14 cellular contexts compared by ENCODE assay signal in genomic region chr2:96540136-96540535, GRCh38. TPM values are rescaled to one million over a fixed set of nuclear protein-coding genes. Genes with fewer than 3 reads are reported as not detected.
A peak's percentile ranks its signal among the peaks of the same experiment; 100 is the strongest.
DNase-seq lines count a peak whose midpoint lies in the region; ATAC-seq, FAIRE-seq and TF ChIP-seq lines count a peak whose summit lies in the region.
"Had no signal": no experiment of that assay in that cellular context is flagged by ENCODE, and none has a peak within 500 bp of the region (broad histone marks: within the 10 kb centered on the region; RNA-seq: fewer than 3 reads in every experiment).

No MANE protein-coding gene starts in this region.

- H3K36me3 ChIP-seq in fibroblast of lung (ENCODE audit: control insufficient read depth, insufficient read depth, low read length) (no peaks in the 10 kb centered on the region), tibial artery (peaks cover 8 to 18% (median 17%) of the 10 kb centered on the region in 3 donors), small intestine (ENCODE audit: control insufficient read depth in 2 of 2, insufficient read depth in 2 of 2, low read length in 2 of 2) (no peaks in the 10 kb centered on the region)

- H3K27ac ChIP-seq in fibroblast of lung (ENCODE audit: insufficient read depth, low read length) (no peak overlapping the region), tibial artery (peak overlapping the region; percentile 94 to 97), small intestine (ENCODE audit: low read depth in 1 of 2, low read length in 1 of 2) (no peak overlapping the region)

- no peak overlapping the region for H3K9ac ChIP-seq in fibroblast of lung (ENCODE audit: insufficient read depth, low read length)

- TF ChIP-seq CTCF in fibroblast of lung (conservative IDR thresholded peaks at IDR 0.05 in 1 of 2, IDR thresholded peaks at IDR 0.05 in 1 of 2; ENCODE audit: low read depth in 1 of 2, low read length in 2 of 2) (no peak), tibial artery (IDR thresholded peaks at IDR 0.05) (no peak)

- no peaks in the 10 kb centered on the region for H3K27me3 ChIP-seq in fibroblast of lung (ENCODE audit: control insufficient read depth, insufficient read depth, low read length)
- no peaks in the 10 kb centered on the region for H3K27me3 ChIP-seq in tibial artery
- no peaks in the 10 kb centered on the region for H3K27me3 ChIP-seq in small intestine (ENCODE audit: control insufficient read depth in 2 of 2, insufficient read depth in 2 of 2, low read length in 2 of 2)
- H3K27me3 ChIP-seq: spleen, stomach had no signal

- H3K4me3 Mint-ChIP-seq in activated naive CD4-positive, alpha-beta T cell treated with anti-CD3 and anti-CD28 coated beads for 36 hours: peak overlapping the region; percentile 96
- H3K4me3 Mint-ChIP-seq in activated CD4-positive, alpha-beta memory T cell treated with anti-CD3 and anti-CD28 coated beads for 36 hours: peak overlapping the region; percentile 95

- CTCF ChIA-PET in activated naive CD4-positive, alpha-beta T cell treated with anti-CD3 and anti-CD28 coated beads for 36 hours (lab: Charles Lee): interaction anchor here (0.7 to 9.3 kb wide), 6 partner anchors 12 to 48 kb away, joined by 3 to 71 read pairs (median 3); no protein-coding TSS in a partner anchor
- CTCF ChIA-PET in activated CD4-positive, alpha-beta memory T cell treated with anti-CD3 and anti-CD28 coated beads for 36 hours (lab: Charles Lee): interaction anchor here (1.1 to 6.5 kb wide), 4 partner anchors 12 to 318 kb away, joined by 3 to 74 read pairs (median 34); partner anchors contain the start of gene ANKRD39

- H2AFZ ChIP-seq in fibroblast of lung (ENCODE audit: low read length): no peak overlapping the region

- no peaks in the 10 kb centered on the region for H3K9me3 Mint-ChIP-seq in activated naive CD4-positive, alpha-beta T cell treated with anti-CD3 and anti-CD28 coated beads for 36 hours
- no peaks in the 10 kb centered on the region for H3K9me3 Mint-ChIP-seq in activated CD4-positive, alpha-beta memory T cell treated with anti-CD3 and anti-CD28 coated beads for 36 hours

- ATAC-seq in GM19324 (IDR thresholded peaks at IDR 0.05; ENCODE audit: low FRiP score, unreplicated experiment): no peak
- ATAC-seq: lower lobe of right lung had no signal

- H3K27me3 Mint-ChIP-seq in activated naive CD4-positive, alpha-beta T cell treated with anti-CD3 and anti-CD28 coated beads for 36 hours (ENCODE audit: low read depth): no peaks in the 10 kb centered on the region
- H3K27me3 Mint-ChIP-seq in activated CD4-positive, alpha-beta memory T cell treated with anti-CD3 and anti-CD28 coated beads for 36 hours: no peaks in the 10 kb centered on the region

- no peak for DNase-seq in activated naive CD4-positive, alpha-beta T cell treated with anti-CD3 and anti-CD28 coated beads for 36 hours
- DNase-seq in activated naive CD4-positive, alpha-beta T cell treated with anti-CD3 and anti-CD28 coated beads, Interleukin-2, amount 50 U/mL, for 16 hours: no peak
- DNase-seq in activated CD4-positive, alpha-beta memory T cell treated with anti-CD3 and anti-CD28 coated beads for 36 hours: no peak
- DNase-seq in fibroblast of lung (ENCODE audit: low read depth in 2 of 2) (peak in 1 of 2 donors; percentile 41), tibial artery (peak in 1 of 2 donors; percentile 19), small intestine (no peak), OCI-M2 (lab: John Stamatoyannopoulos, UW; ENCODE audit: unreplicated experiment) (no peak)
- DNase-seq: lower lobe of right lung, NCI-H2029 treated with DMSO at 0.1 percent for 48 hours, spleen, stomach had no signal

- H3K79me2 ChIP-seq in fibroblast of lung (ENCODE audit: control insufficient read depth, insufficient read depth, low read length): peaks cover 5% of the 10 kb centered on the region

- H3K4me2 ChIP-seq in fibroblast of lung (ENCODE audit: extremely low read depth, insufficient read depth, low read length): peak overlapping the region; percentile 8

- WGBS in small intestine, 3 donors: 77 to 88% (median 81%) methylated on average over 5 of the region's 5 CpGs

- intact Hi-C loops in activated naive CD4-positive, alpha-beta T cell treated with anti-CD3 and anti-CD28 coated beads for 36 hours (cut with micrococcal nuclease): no loop called here
- intact Hi-C loops in activated CD4-positive, alpha-beta memory T cell treated with anti-CD3 and anti-CD28 coated beads for 36 hours (cut with micrococcal nuclease): no loop called here
- intact Hi-C loops in tibial artery (cut with DNase I; ENCODE audit: low total_unique reads): no loop called here

- peak overlapping the region; percentile 99 for H3K27ac Mint-ChIP-seq in activated naive CD4-positive, alpha-beta T cell treated with anti-CD3 and anti-CD28 coated beads for 36 hours
- H3K27ac Mint-ChIP-seq in activated CD4-positive, alpha-beta memory T cell treated with anti-CD3 and anti-CD28 coated beads for 36 hours: peak overlapping the region; percentile 98

- no peak for FAIRE-seq in small intestine (lab: Jason Lieb, UNC)
- FAIRE-seq: GM18507 had no signal

- H3K9me3 ChIP-seq in fibroblast of lung (ENCODE audit: control insufficient read depth, insufficient read depth, low read depth, low read length) (no peaks in the 10 kb centered on the region), tibial artery (no peaks in the 10 kb centered on the region), small intestine (ENCODE audit: control insufficient read depth, low read depth) (no peaks in the 10 kb centered on the region)
- H3K9me3 ChIP-seq: lower lobe of right lung, spleen, stomach had no signal

- H3K4me3 ChIP-seq in fibroblast of lung (replicated peaks in 1 of 4; ENCODE audit: control extremely low read depth in 1 of 4, insufficient read depth in 1 of 4, low read depth in 3 of 4, low read length in 4 of 4) (no peak overlapping the region), tibial artery (no peak overlapping the region), small intestine (ENCODE audit: low read depth in 1 of 2, low read length in 2 of 2) (no peak overlapping the region)

- H3K4me1 Mint-ChIP-seq in activated naive CD4-positive, alpha-beta T cell treated with anti-CD3 and anti-CD28 coated beads for 36 hours (ENCODE audit: low read depth): peaks cover 64% of the 10 kb centered on the region
- H3K4me1 Mint-ChIP-seq in activated CD4-positive, alpha-beta memory T cell treated with anti-CD3 and anti-CD28 coated beads for 36 hours (ENCODE audit: low read depth): peaks cover 62% of the 10 kb centered on the region

- POLR2A ChIA-PET in activated CD4-positive, alpha-beta memory T cell treated with anti-CD3 and anti-CD28 coated beads for 36 hours (lab: Charles Lee): interaction anchor here (3.3 to 8.8 kb wide), 3 partner anchors 9 to 13 kb away, joined by 15 to 240 read pairs (median 54); no protein-coding TSS in a partner anchor

- peaks cover 74% of the 10 kb centered on the region for H3K36me3 Mint-ChIP-seq in activated naive CD4-positive, alpha-beta T cell treated with anti-CD3 and anti-CD28 coated beads for 36 hours (ENCODE audit: low read depth)
- peaks cover 80% of the 10 kb centered on the region for H3K36me3 Mint-ChIP-seq in activated CD4-positive, alpha-beta memory T cell treated with anti-CD3 and anti-CD28 coated beads for 36 hours

- H3K4me1 ChIP-seq in fibroblast of lung (ENCODE audit: control insufficient read depth, extremely low read depth, insufficient read depth, low read length) (peaks cover 17% of the 10 kb centered on the region), tibial artery (peaks cover 0 to 69% (median 55%) of the 10 kb centered on the region in 4 donors), small intestine (ENCODE audit: control insufficient read depth in 2 of 2, insufficient read depth in 1 of 2, low read depth in 1 of 2, low read length in 1 of 2) (peaks cover 0 to 5% of the 10 kb centered on the region in 2 donors)

- peaks cover 2% of the 10 kb centered on the region for H4K20me1 ChIP-seq in fibroblast of lung (ENCODE audit: control insufficient read depth, extremely low read depth, insufficient read depth, low read length)

RNA-seq across cellular contexts. Expression of gene ARID5A, which starts 3.6 kb away (rescaled TPM):
- 100 to 1,000 TPM; 349 to 351 TPM for total RNA-seq in activated naive CD4-positive, alpha-beta T cell treated with anti-CD3 and anti-CD28 coated beads for 36 hours
- total RNA-seq in activated CD4-positive, alpha-beta memory T cell treated with anti-CD3 and anti-CD28 coated beads for 36 hours: 100 to 1,000 TPM; 260 to 266 TPM
- total RNA-seq in fibroblast of lung: 7.2 and 9.7 TPM in 2 replicates
- polyA plus RNA-seq in fibroblast of lung (4.1 and 5.2 TPM in 2 replicates), small intestine (10 to 100 TPM in 1 of 3 donors, 1 to 10 TPM in 2; 2.9 to 15.2 (median 8.6) TPM)
- polyA plus RNA-seq in fibroblast of lung (2012): 12.1 TPM in 2 replicates
- polyA minus RNA-seq in fibroblast of lung (ENCODE audit: low replicate concordance): 5.3 and 9.2 TPM in 2 replicates

RNA-seq across cellular contexts. Expression of gene NEURL3, which starts 35.0 kb away (rescaled TPM):
- total RNA-seq in activated naive CD4-positive, alpha-beta T cell treated with anti-CD3 and anti-CD28 coated beads for 36 hours: under 1 TPM; 0.48 to 0.57 TPM
- total RNA-seq in activated CD4-positive, alpha-beta memory T cell treated with anti-CD3 and anti-CD28 coated beads for 36 hours: 1 to 10 TPM in 1 of 2 experiments, under 1 TPM in 1; 0.87 to 1.1 TPM
- not detected in 2 replicates for total RNA-seq in fibroblast of lung
- polyA plus RNA-seq in fibroblast of lung (not detected in 2 replicates), small intestine (1 to 10 TPM in 2 of 3 donors, under 1 TPM in 1; 0.61 to 6.2 (median 3.1) TPM)
- polyA plus RNA-seq in fibroblast of lung (2012): not detected in 2 replicates
- polyA minus RNA-seq in fibroblast of lung (ENCODE audit: low replicate concordance): not detected in 2 replicates
- total RNA-seq: SK-MEL-5 had no signal

Comparison
In these comparisons a context has a peak if more than half of its experiments do, and no peak if none do; other contexts are left out.
1. H3K27ac ChIP-seq: peak in tibial artery (2 of 2); none in fibroblast of lung (single experiment) and small intestine (0 of 2).
2. RNA of gene ARID5A, which starts 3.6 kb away (total RNA-seq): 349 to 351 TPM in activated naive CD4-positive, alpha-beta T cell treated with anti-CD3 and anti-CD28 coated beads for 36 hours and 260 to 266 TPM in activated CD4-positive, alpha-beta memory T cell treated with anti-CD3 and anti-CD28 coated beads for 36 hours; 7.2 to 9.7 TPM in fibroblast of lung; every median in the first group is over 10 times any median in the second.